ENCODE assay signal across 12 cellular contexts in the genomic region with DNA sequence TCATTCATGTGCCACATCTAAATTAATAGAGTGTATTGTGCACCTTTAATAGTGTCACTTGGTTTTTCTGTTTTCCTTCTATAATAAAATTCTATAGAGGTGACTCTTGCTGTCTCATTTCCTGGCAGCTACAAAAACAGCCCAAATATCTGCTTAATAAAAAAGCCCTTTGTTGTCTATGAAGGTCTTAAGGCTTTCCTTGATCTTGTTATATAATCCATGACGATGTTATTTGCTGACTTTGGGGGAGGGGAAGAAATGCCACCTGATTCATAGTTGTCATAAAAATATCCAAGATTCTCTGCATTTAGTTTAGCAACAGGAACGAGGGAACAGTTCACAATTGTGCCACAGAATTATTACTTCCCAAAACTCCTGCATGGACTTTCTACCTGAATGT. TPM values are rescaled to one million over a fixed set of nuclear protein-coding genes. Genes with fewer than 3 reads are reported as not detected.
DNase-seq lines count a peak whose midpoint lies in the region; ATAC-seq, FAIRE-seq and TF ChIP-seq lines count a peak whose summit lies in the region.
"Had no signal": no experiment of that assay in that cellular context is flagged by ENCODE, and none has a peak within 500 bp of the region (broad histone marks: within the 10 kb centered on the region; RNA-seq: fewer than 3 reads in every experiment).

No MANE protein-coding gene starts in this region.

- H3K36me3 ChIP-seq in small intestine (ENCODE audit: control insufficient read depth in 2 of 2, insufficient read depth in 2 of 2, low read length in 2 of 2): no peaks in the 10 kb centered on the region

- no peaks in the 10 kb centered on the region for H3K27me3 ChIP-seq in small intestine (ENCODE audit: control insufficient read depth in 2 of 2, insufficient read depth in 2 of 2, low read length in 2 of 2)

- H3K27ac ChIP-seq in small intestine (ENCODE audit: low read depth in 1 of 2, low read length in 1 of 2): no peak overlapping the region

- FAIRE-seq in H54 (lab: Jason Lieb, UNC) (peak; percentile 87), small intestine (lab: Jason Lieb, UNC) (no peak)
- FAIRE-seq: endometrium had no signal

- no peaks in the 10 kb centered on the region for H3K27me3 Mint-ChIP-seq in activated CD8-positive, alpha-beta T cell treated with anti-CD3 and anti-CD28 coated beads, Interleukin-2, amount 10 ng/mL, durations not matched to agents 7 days and 5 days (ENCODE audit: low read depth)

- H3K9me3 ChIP-seq in small intestine (ENCODE audit: control insufficient read depth, low read depth): no peaks in the 10 kb centered on the region

- WGBS in small intestine, 3 donors: 13 to 43% (median 33%) methylated on average over 2 of the region's 2 CpGs

- H3K4me1 ChIP-seq in small intestine (ENCODE audit: control insufficient read depth in 2 of 2, insufficient read depth in 1 of 2, low read depth in 1 of 2, low read length in 1 of 2): peaks cover 0 to 2% of the 10 kb centered on the region in 2 donors

- H3K36me3 Mint-ChIP-seq in activated CD8-positive, alpha-beta T cell treated with anti-CD3 and anti-CD28 coated beads, Interleukin-2, amount 10 ng/mL, durations not matched to agents 7 days and 5 days (ENCODE audit: low read depth): peaks cover 5% of the 10 kb centered on the region

- POLR2A ChIA-PET in activated CD8-positive, alpha-beta T cell treated with anti-CD3 and anti-CD28 coated beads, Interleukin-2, amount 10 ng/mL, durations not matched to agents 7 days and 5 days (lab: Charles Lee): no interaction called here

- no peak overlapping the region for H3K4me3 ChIP-seq in small intestine (ENCODE audit: low read depth in 1 of 2, low read length in 2 of 2)

- peaks cover 6% of the 10 kb centered on the region for H3K4me1 Mint-ChIP-seq in activated CD8-positive, alpha-beta T cell treated with anti-CD3 and anti-CD28 coated beads, Interleukin-2, amount 10 ng/mL, durations not matched to agents 7 days and 5 days (ENCODE audit: low read depth)

- H3K9me3 Mint-ChIP-seq in activated CD8-positive, alpha-beta T cell treated with anti-CD3 and anti-CD28 coated beads, Interleukin-2, amount 10 ng/mL, durations not matched to agents 7 days and 5 days (ENCODE audit: insufficient read depth): no peaks in the 10 kb centered on the region

- CTCF ChIA-PET in activated CD8-positive, alpha-beta T cell treated with anti-CD3 and anti-CD28 coated beads, Interleukin-2, amount 10 ng/mL, durations not matched to agents 7 days and 5 days (lab: Charles Lee): interaction anchor here (2.0 kb wide), 1 partner anchor 303 kb away, joined by 19 read pairs; a partner anchor contains a TSS

- H3K4me3 Mint-ChIP-seq in activated CD8-positive, alpha-beta T cell treated with anti-CD3 and anti-CD28 coated beads, Interleukin-2, amount 10 ng/mL, durations not matched to agents 7 days and 5 days: no peak overlapping the region

- intact Hi-C loops in sciatic nerve (cut with DNase I): no loop called here

- TF ChIP-seq POLR2A in H54 (IDR thresholded peaks at IDR 0.05; ENCODE audit: low read depth, low read length): no peak

- no peak for DNase-seq in H54 (ENCODE audit: insufficient read length, low spot score)
- peak; percentile 26 to 38 for DNase-seq in SW 1271 (lab: John Stamatoyannopoulos, UW)
- DNase-seq in glomerular endothelial cell (ENCODE audit: extremely low read depth, low read depth, low spot score): peak; percentile 75
- peak; percentile 41 for DNase-seq in small intestine
- DNase-seq in NCI-H2107 (lab: John Stamatoyannopoulos, UW): no peak
- no peak for DNase-seq in sciatic nerve (ENCODE audit: low spot score)
- DNase-seq in activated CD8-positive, alpha-beta T cell treated with anti-CD3 and anti-CD28 coated beads, Interleukin-2, amount 10 ng/mL, durations not matched to agents 7 days and 5 days: no peak
- DNase-seq: mesendoderm, NCI-H1930, T-helper 2 cell had no signal

- ATAC-seq in sciatic nerve (no peak), GM18858 (IDR thresholded peaks at IDR 0.05; ENCODE audit: unreplicated experiment) (no peak)
- ATAC-seq in activated CD8-positive, alpha-beta T cell treated with anti-CD3 and anti-CD28 coated beads, Interleukin-2, amount 10 ng/mL, durations not matched to agents 7 days and 5 days: no peak

- H3K27ac Mint-ChIP-seq in activated CD8-positive, alpha-beta T cell treated with anti-CD3 and anti-CD28 coated beads, Interleukin-2, amount 10 ng/mL, durations not matched to agents 7 days and 5 days: no peak overlapping the region

RNA-seq across cellular contexts. Expression of a gene that starts 31.3 kb away (rescaled TPM):
- 11.1 and 12.4 TPM in 2 replicates for total RNA-seq in glomerular endothelial cell
- 10 to 100 TPM in 1 of 3 donors, 1 to 10 TPM in 2; 7.8 to 17.8 (median 8.1) TPM for polyA plus RNA-seq in small intestine
- total RNA-seq in sciatic nerve: 42.2 TPM
- 10 to 100 TPM; 10.5 to 12.3 TPM for total RNA-seq in activated CD8-positive, alpha-beta T cell treated with anti-CD3 and anti-CD28 coated beads, Interleukin-2, amount 10 ng/mL, durations not matched to agents 7 days and 5 days

Comparison
In these comparisons a context has a peak if more than half of its experiments do, and no peak if none do; other contexts are left out.
1. DNase-seq: peak in SW 1271 (2 of 2), glomerular endothelial cell (single experiment) and small intestine (single experiment); none in H54 (single experiment), NCI-H2107 (single experiment), sciatic nerve (single experiment) and activated CD8-positive, alpha-beta T cell treated with anti-CD3 and anti-CD28 coated beads, Interleukin-2, amount 10 ng/mL, durations not matched to agents 7 days and 5 days (single experiment).